ENCODE assay signal across 8 cellular contexts in genomic region chr6:27494987-27495385, GRCh38. TPM values are rescaled to one million over a fixed set of nuclear protein-coding genes. Genes with fewer than 3 reads are reported as not detected.
DNase-seq lines count a peak whose midpoint lies in the region; ATAC-seq and TF ChIP-seq lines count a peak whose summit lies in the region.

No MANE protein-coding gene starts in this region.

- POLR2A ChIA-PET in MCF 10A (lab: Yijun Ruan, JAX), result interaction anchor here (0.8 to 2.6 kb wide), 10 partner anchors 11 to 199 kb away, joined by 3 to 17 read pairs (median 3); partner anchors contain the start of gene ZNF184

- H2BK5ac ChIP-seq in mesenchymal stem cell (ENCODE audit: low read depth, low read length, poor library complexity, severe bottlenecking), result no peak overlapping the region

- H3K36me3 Mint-ChIP-seq in MCF 10A (ENCODE audit: insufficient read depth, unreplicated experiment), result no peaks in the 10 kb centered on the region

- peak overlapping the region; percentile 90 for H3K4me2 ChIP-seq in mesenchymal stem cell (ENCODE audit: low read length, poor library complexity, severe bottlenecking)

- H2BK15ac ChIP-seq in mesenchymal stem cell (ENCODE audit: low read depth, poor library complexity, severe bottlenecking), result no peak overlapping the region

- H2BK12ac ChIP-seq in mesenchymal stem cell (ENCODE audit: low read length in 2 of 2), result no peak overlapping the region

- no peak overlapping the region for H3K4ac ChIP-seq in mesenchymal stem cell (ENCODE audit: low read depth in 1 of 2, low read length in 2 of 2)

- DNase-seq in cardiac muscle cell (ENCODE audit: low read depth in 1 of 2, low spot score in 1 of 2), result no peak
- no peak for DNase-seq in Right ventricle myocardium inferior (ENCODE audit: missing footprints)
- DNase-seq in MCF 10A (ENCODE audit: unreplicated experiment), result no peak
- DNase-seq in mesenchymal stem cell, result no peak
- DNase-seq in vagina (ENCODE audit: extremely low spot score in 2 of 2), result no peak
- DNase-seq in GM19240 (ENCODE audit: insufficient read length, low spot score), result no peak
- no peak for DNase-seq in NCI-H345 (lab: John Stamatoyannopoulos, UW)

- H3K27ac ChIP-seq in cardiac muscle cell (no peak overlapping the region), mesenchymal stem cell (ENCODE audit: low read length, poor library complexity, severe bottlenecking) (no peak overlapping the region), vagina (no peak overlapping the region)

- no peak overlapping the region for H2BK120ac ChIP-seq in mesenchymal stem cell (ENCODE audit: low read depth, low read length)

- H3K36me3 ChIP-seq in cardiac muscle cell, result no peaks in the 10 kb centered on the region
- no peaks in the 10 kb centered on the region for H3K36me3 ChIP-seq in mesenchymal stem cell (ENCODE audit: control insufficient read depth in 1 of 2, insufficient read depth in 2 of 2, low read depth in 1 of 2, low read length in 2 of 2)
- H3K36me3 ChIP-seq in vagina, result no peaks in the 10 kb centered on the region

- WGBS in mesenchymal stem cell, result 0% methylated on average over 7 of the region's 7 CpGs

- BruUV-seq in MCF 10A (replicated peaks; lab: Mats Ljungman, UMichigan), result no TSS peak

- H3K27me3 ChIP-seq in cardiac muscle cell, result peaks cover 29% of the 10 kb centered on the region
- peaks cover 0 to 18% of the 10 kb centered on the region in 2 experiments for H3K27me3 ChIP-seq in mesenchymal stem cell (ENCODE audit: control insufficient read depth in 1 of 2, insufficient read depth in 1 of 2, low read length in 2 of 2)
- H3K27me3 ChIP-seq in vagina, result no peaks in the 10 kb centered on the region

- H4K91ac ChIP-seq in mesenchymal stem cell (ENCODE audit: low read length), result no peak overlapping the region

- H3K9me3 ChIP-seq in cardiac muscle cell (ENCODE audit: low read depth) (no peaks in the 10 kb centered on the region), mesenchymal stem cell (ENCODE audit: control insufficient read depth, low read length) (no peaks in the 10 kb centered on the region), vagina (no peaks in the 10 kb centered on the region)

- no peaks in the 10 kb centered on the region for H3K27me3 Mint-ChIP-seq in MCF 10A (ENCODE audit: insufficient read depth, unreplicated experiment)

- peak overlapping the region; percentile 79 for H3K4me3 Mint-ChIP-seq in MCF 10A (ENCODE audit: unreplicated experiment)

- TF ChIP-seq CTCF in cardiac muscle cell (IDR thresholded peaks at IDR 0.05; ENCODE audit: low read depth, low read length), result no peak
- TF ChIP-seq CTCF in MCF 10A (IDR thresholded peaks at IDR 0.05; ENCODE audit: unreplicated experiment), result no peak
- TF ChIP-seq CTCF in vagina (IDR thresholded peaks at IDR 0.05), result no peak

- no peaks in the 10 kb centered on the region for H3K79me1 ChIP-seq in mesenchymal stem cell (replicated peaks; ENCODE audit: low read length, poor library complexity, severe bottlenecking)

- H3K14ac ChIP-seq in mesenchymal stem cell (ENCODE audit: low read length in 2 of 2), result no peak overlapping the region

- no peak overlapping the region for H3K27ac Mint-ChIP-seq in MCF 10A (ENCODE audit: low read depth, unreplicated experiment)

- H3K9me3 Mint-ChIP-seq in MCF 10A (ENCODE audit: unreplicated experiment), result no peaks in the 10 kb centered on the region

- H3K4me3 ChIP-seq in cardiac muscle cell, result peak overlapping the region; percentile 62
- H3K4me3 ChIP-seq in mesenchymal stem cell (ENCODE audit: insufficient read depth in 1 of 2, low read depth in 1 of 2, low read length in 2 of 2), result peak overlapping the region; percentile 67 to 84
- H3K4me3 ChIP-seq in vagina, result peak overlapping the region; percentile 41 to 45

- no peak for TF ChIP-seq POLR2A in vagina (IDR thresholded peaks at IDR 0.05)

- no peak overlapping the region for H3K18ac ChIP-seq in mesenchymal stem cell (ENCODE audit: low read depth in 1 of 2, low read length in 2 of 2)

- H2AFZ ChIP-seq in mesenchymal stem cell (ENCODE audit: low read depth, low read length), result peak overlapping the region; percentile 86

- peak overlapping the region; percentile 90 for H3K9ac ChIP-seq in mesenchymal stem cell (ENCODE audit: low read length)

- intact Hi-C loops in Right ventricle myocardium inferior (cut with DNase I) (no loop called here), MCF 10A (cut with micrococcal nuclease) (loop anchor here (1.0 kb wide), 1 partner anchor 16 kb away; no protein-coding TSS in a partner anchor), vagina (cut with DNase I) (loop anchor here (5.0 kb wide), 1 partner anchor 627 kb away; the partner anchor contains the start of gene ZSCAN16)

- H2AK5ac ChIP-seq in mesenchymal stem cell (ENCODE audit: low read length, severe bottlenecking), result no peak overlapping the region

- H4K8ac ChIP-seq in mesenchymal stem cell (ENCODE audit: low read length), result no peak overlapping the region

- H3K4me1 Mint-ChIP-seq in MCF 10A (ENCODE audit: insufficient read depth, unreplicated experiment), result peaks cover 6% of the 10 kb centered on the region

- CTCF ChIA-PET in MCF 10A (lab: Yijun Ruan, JAX), result interaction anchor here (0.6 kb wide), 1 partner anchor 243 kb away, joined by 3 read pairs; no protein-coding TSS in a partner anchor

- H3K23ac ChIP-seq in mesenchymal stem cell (ENCODE audit: low read length in 2 of 2), result no peak overlapping the region

- ATAC-seq in Right ventricle myocardium inferior, result no peak
- no peak for ATAC-seq in HG03045 (IDR thresholded peaks at IDR 0.05; ENCODE audit: unreplicated experiment)

- no peaks in the 10 kb centered on the region for H3K4me1 ChIP-seq in cardiac muscle cell (ENCODE audit: low read depth)
- no peaks in the 10 kb centered on the region for H3K4me1 ChIP-seq in mesenchymal stem cell (ENCODE audit: control insufficient read depth, insufficient read depth, low read depth, low read length)
- H3K4me1 ChIP-seq in vagina, result peaks cover 11% of the 10 kb centered on the region

RNA-seq across cellular contexts. Expression of gene ZNF184, which starts 22.1 kb away (rescaled TPM):
- total RNA-seq in cardiac muscle cell (4.9 and 6.4 TPM in 2 replicates), Right ventricle myocardium inferior (4.2 TPM), MCF 10A (2022) (8.9 and 10.1 TPM in 2 replicates), vagina (4.4 TPM)
- polyA plus RNA-seq in cardiac muscle cell, result 5.1 and 5.8 TPM in 2 replicates
- polyA plus RNA-seq in mesenchymal stem cell (2013, experiment 1 of 2), result 5.0 TPM
- polyA plus RNA-seq in mesenchymal stem cell (2013, experiment 2 of 2), result 5.2 TPM
